9 cellular contexts compared by ENCODE assay signal in the genomic region with DNA sequence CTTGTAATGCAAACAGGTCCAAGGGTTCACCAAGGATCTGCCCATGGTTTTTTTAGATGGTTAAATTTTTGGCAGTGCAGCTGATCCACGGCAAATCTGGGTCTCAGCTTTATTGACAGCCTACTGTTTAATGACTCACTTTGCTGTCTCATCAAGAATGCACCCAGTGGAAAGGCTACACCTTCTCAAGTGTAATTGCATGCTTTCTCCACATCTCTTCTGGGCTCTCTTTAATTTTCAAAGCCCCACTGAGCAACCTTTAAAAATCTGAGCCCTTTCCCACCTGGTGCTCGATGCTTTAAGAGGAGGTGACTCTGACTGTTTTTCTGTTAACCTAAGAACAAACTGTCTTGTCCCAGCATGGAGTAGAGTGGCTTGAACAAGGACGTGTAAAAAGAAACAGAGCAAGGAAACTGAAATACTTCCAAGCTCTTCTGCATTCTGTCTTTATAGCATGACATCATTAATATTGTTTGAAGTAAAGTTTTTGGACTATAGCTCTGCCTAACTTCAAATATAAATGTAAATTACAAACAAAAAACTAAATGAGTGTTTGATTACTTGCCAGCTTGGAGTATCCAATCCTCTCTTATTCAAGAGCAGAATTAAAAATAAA.
DNase-seq lines count a peak whose midpoint lies in the region; ATAC-seq and TF ChIP-seq lines count a peak whose summit lies in the region.
"Had no signal": no experiment of that assay in that cellular context is flagged by ENCODE, and none has a peak within 500 bp of the region (broad histone marks: within the 10 kb centered on the region; RNA-seq: fewer than 3 reads in every experiment).

No MANE protein-coding gene starts in this region.

- ATAC-seq in GM23338 = peak; percentile 14; the same call in 1 of the 3 replicates
- peak; percentile 63 to 83 (median 76) for ATAC-seq in psoas muscle
- no peak for ATAC-seq in HG03442 (IDR thresholded peaks at IDR 0.05; ENCODE audit: unreplicated experiment)
- no peak for ATAC-seq in body of pancreas
- ATAC-seq in HG02885 (IDR thresholded peaks at IDR 0.05; ENCODE audit: poor library complexity, unreplicated experiment) = no peak

- 13 to 18% (median 15%) methylated on average over 3 of the region's 3 CpGs for WGBS in psoas muscle, 3 donors
- WGBS in body of pancreas, 2 donors = 66 to 69% methylated on average over 3 of the region's 3 CpGs

- TF ChIP-seq POLR2A in body of pancreas (IDR thresholded peaks at IDR 0.05) = no peak

- no peaks in the 10 kb centered on the region for H3K36me3 ChIP-seq in GM23338 (ENCODE audit: insufficient read depth)
- no peaks in the 10 kb centered on the region for H3K36me3 ChIP-seq in psoas muscle (ENCODE audit: insufficient read depth in 1 of 2, low read depth in 1 of 2)
- no peaks in the 10 kb centered on the region for H3K36me3 ChIP-seq in body of pancreas (replicated peaks in 1 of 2; ENCODE audit: insufficient read depth in 1 of 2, low read depth in 2 of 2)

- no peak overlapping the region for H3K4me3 Mint-ChIP-seq in GM23338

- H3K27ac ChIP-seq in GM23338 (ENCODE audit: low read depth) (no peak overlapping the region), psoas muscle (peak overlapping the region; percentile 47), body of pancreas (no peak overlapping the region)

- intact Hi-C loops in psoas muscle (cut with DNase I) = loop anchor here in 1 of 2 donors (10.0 kb wide), 1 partner anchor 309 kb away; a partner anchor contains a TSS
- intact Hi-C loops in body of pancreas (cut with DNase I) = no loop called here

- H3K4me1 Mint-ChIP-seq in GM23338 = peaks cover 48% of the 10 kb centered on the region

- no peaks in the 10 kb centered on the region for H3K79me2 ChIP-seq in GM23338 (replicated peaks; ENCODE audit: insufficient read depth)

- no peak overlapping the region for H3K4me3 ChIP-seq in GM23338
- no peak overlapping the region for H3K4me3 ChIP-seq in psoas muscle
- H3K4me3 ChIP-seq in body of pancreas = no peak overlapping the region

- H3K27me3 Mint-ChIP-seq in GM23338 (ENCODE audit: insufficient read depth, low read depth, poor library complexity) = peaks cover 11% of the 10 kb centered on the region

- no peaks in the 10 kb centered on the region for H4K20me1 ChIP-seq in GM23338 (replicated peaks; ENCODE audit: insufficient read depth)

- H3K4me1 ChIP-seq in GM23338 (ENCODE audit: insufficient read depth) (peaks cover 22% of the 10 kb centered on the region), psoas muscle (peaks cover 23% of the 10 kb centered on the region), body of pancreas (peaks cover 25% of the 10 kb centered on the region)

- no peak overlapping the region for H3K4me2 ChIP-seq in GM23338

- H3K36me3 Mint-ChIP-seq in GM23338 (ENCODE audit: low read depth) = no peaks in the 10 kb centered on the region

- H3K27ac Mint-ChIP-seq in GM23338 = no peak overlapping the region

- no peaks in the 10 kb centered on the region for H3K27me3 ChIP-seq in GM23338 (ENCODE audit: insufficient read depth)
- H3K27me3 ChIP-seq in psoas muscle (ENCODE audit: insufficient read depth in 3 of 3, low read length in 2 of 3) = no peaks in the 10 kb centered on the region
- no peaks in the 10 kb centered on the region for H3K27me3 ChIP-seq in body of pancreas

- H3K9me3 ChIP-seq in psoas muscle (no peaks in the 10 kb centered on the region), body of pancreas (no peaks in the 10 kb centered on the region)

- DNase-seq in GM23338 (ENCODE audit: low spot score) = no peak
- peak; percentile 82 for DNase-seq in NCI-H2227 (lab: John Stamatoyannopoulos, UW; ENCODE audit: unreplicated experiment)
- peak; percentile 27 for DNase-seq in cerebellum (ENCODE audit: low spot score)
- DNase-seq in psoas muscle = no peak
- DNase-seq in body of pancreas = no peak
- no peak for DNase-seq in GOT3 (lab: John Stamatoyannopoulos, UW)
- DNase-seq: NCI-H1105 had no signal

- peaks cover 2% of the 10 kb centered on the region; the same call in 1 of the 3 replicates for H3K9me3 Mint-ChIP-seq in GM23338

- H2AFZ ChIP-seq in GM23338 = 0 out of 2 replicates have a peak overlapping the region, but pooled peaks have one; percentile 12

- TF ChIP-seq CTCF in GM23338 (conservative IDR thresholded peaks at IDR 0.05; ENCODE audit: low read depth in 2 of 2) = no peak
- TF ChIP-seq CTCF in psoas muscle (IDR thresholded peaks at IDR 0.05) = peak; percentile 9
- no peak for TF ChIP-seq CTCF in body of pancreas (IDR thresholded peaks at IDR 0.05)

- no peaks in the 10 kb centered on the region for H3K9me2 ChIP-seq in GM23338 (ENCODE audit: insufficient read depth)

- H3F3A ChIP-seq in GM23338 (replicated peaks; ENCODE audit: low read depth) = 0 out of 2 replicates have a peak, but pooled peaks cover 7% of the 10 kb centered on the region

TF ChIP-seq in GM23338, 12 proteins besides CTCF, POLR2A, EP300 and RAD21:
- TF ChIP-seq, protein P1, sequence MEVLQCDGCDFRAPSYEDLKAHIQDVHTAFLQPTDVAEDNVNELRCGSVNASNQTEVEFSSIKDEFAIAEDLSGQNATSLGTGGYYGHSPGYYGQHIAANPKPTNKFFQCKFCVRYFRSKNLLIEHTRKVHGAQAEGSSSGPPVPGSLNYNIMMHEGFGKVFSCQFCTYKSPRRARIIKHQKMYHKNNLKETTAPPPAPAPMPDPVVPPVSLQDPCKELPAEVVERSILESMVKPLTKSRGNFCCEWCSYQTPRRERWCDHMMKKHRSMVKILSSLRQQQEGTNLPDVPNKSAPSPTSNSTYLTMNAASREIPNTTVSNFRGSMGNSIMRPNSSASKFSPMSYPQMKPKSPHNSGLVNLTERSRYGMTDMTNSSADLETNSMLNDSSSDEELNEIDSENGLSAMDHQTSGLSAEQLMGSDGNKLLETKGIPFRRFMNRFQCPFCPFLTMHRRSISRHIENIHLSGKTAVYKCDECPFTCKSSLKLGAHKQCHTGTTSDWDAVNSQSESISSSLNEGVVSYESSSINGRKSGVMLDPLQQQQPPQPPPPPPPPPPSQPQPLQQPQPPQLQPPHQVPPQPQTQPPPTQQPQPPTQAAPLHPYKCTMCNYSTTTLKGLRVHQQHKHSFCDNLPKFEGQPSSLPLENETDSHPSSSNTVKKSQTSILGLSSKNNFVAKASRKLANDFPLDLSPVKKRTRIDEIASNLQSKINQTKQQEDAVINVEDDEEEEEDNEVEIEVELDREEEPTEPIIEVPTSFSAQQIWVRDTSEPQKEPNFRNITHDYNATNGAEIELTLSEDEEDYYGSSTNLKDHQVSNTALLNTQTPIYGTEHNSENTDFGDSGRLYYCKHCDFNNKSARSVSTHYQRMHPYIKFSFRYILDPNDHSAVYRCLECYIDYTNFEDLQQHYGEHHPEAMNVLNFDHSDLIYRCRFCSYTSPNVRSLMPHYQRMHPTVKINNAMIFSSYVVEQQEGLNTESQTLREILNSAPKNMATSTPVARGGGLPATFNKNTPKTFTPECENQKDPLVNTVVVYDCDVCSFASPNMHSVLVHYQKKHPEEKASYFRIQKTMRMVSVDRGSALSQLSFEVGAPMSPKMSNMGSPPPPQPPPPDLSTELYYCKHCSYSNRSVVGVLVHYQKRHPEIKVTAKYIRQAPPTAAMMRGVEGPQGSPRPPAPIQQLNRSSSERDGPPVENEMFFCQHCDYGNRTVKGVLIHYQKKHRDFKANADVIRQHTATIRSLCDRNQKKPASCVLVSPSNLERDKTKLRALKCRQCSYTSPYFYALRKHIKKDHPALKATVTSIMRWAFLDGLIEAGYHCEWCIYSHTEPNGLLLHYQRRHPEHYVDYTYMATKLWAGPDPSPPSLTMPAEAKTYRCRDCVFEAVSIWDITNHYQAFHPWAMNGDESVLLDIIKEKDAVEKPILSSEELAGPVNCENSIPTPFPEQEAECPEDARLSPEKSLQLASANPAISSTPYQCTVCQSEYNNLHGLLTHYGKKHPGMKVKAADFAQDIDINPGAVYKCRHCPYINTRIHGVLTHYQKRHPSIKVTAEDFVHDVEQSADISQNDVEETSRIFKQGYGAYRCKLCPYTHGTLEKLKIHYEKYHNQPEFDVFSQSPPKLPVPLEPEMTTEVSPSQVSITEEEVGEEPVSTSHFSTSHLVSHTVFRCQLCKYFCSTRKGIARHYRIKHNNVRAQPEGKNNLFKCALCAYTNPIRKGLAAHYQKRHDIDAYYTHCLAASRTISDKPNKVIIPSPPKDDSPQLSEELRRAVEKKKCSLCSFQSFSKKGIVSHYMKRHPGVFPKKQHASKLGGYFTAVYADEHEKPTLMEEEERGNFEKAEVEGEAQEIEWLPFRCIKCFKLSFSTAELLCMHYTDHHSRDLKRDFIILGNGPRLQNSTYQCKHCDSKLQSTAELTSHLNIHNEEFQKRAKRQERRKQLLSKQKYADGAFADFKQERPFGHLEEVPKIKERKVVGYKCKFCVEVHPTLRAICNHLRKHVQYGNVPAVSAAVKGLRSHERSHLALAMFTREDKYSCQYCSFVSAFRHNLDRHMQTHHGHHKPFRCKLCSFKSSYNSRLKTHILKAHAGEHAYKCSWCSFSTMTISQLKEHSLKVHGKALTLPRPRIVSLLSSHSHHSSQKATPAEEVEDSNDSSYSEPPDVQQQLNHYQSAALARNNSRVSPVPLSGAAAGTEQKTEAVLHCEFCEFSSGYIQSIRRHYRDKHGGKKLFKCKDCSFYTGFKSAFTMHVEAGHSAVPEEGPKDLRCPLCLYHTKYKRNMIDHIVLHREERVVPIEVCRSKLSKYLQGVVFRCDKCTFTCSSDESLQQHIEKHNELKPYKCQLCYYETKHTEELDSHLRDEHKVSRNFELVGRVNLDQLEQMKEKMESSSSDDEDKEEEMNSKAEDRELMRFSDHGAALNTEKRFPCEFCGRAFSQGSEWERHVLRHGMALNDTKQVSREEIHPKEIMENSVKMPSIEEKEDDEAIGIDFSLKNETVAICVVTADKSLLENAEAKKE (CRISPR knock-in tag; IDR thresholded peaks at IDR 0.05) = peak; percentile 7; the same call in 1 of the 2 replicates
- no peak for TF ChIP-seq ZNF114 (CRISPR knock-in tag; IDR thresholded peaks at IDR 0.05)

Comparison
In these comparisons a context has a peak if more than half of its experiments do, and no peak if none do; other contexts are left out.
1. ATAC-seq: peak in GM23338 (single experiment) and psoas muscle (4 of 4); none in HG03442 (single experiment), body of pancreas (single experiment) and HG02885 (single experiment).
2. DNase-seq: peak in NCI-H2227 (single experiment) and cerebellum (single experiment); none in GM23338 (single experiment), psoas muscle (0 of 2), body of pancreas (0 of 4) and GOT3 (single experiment).